In the genomic region with DNA sequence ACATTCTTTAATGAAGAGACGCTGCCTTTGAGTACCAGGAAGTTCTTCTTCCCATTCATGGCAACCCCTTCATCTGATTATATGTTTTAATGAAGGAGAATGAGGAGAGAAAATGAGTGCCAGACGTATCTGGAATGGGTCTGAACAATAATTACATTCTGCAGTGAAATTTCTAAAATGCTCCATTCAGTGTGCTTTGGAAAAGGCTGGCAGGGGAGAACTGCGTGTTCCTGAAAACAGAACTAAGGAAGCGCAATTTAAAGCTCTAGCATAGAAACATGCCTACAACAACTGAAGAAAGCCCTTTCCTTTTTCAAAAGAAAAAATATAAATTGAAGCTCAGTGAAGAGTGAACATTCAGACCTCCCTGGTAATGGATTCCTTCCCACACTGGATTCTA, we compare ENCODE assay signal across 35 cellular contexts. TPM values are rescaled to one million over a fixed set of nuclear protein-coding genes. Genes with fewer than 3 reads are reported as not detected.
"Had no signal": no experiment of that assay in that cellular context is flagged by ENCODE, and none has a peak within 500 bp of the region (broad histone marks: within the 10 kb centered on the region; RNA-seq: fewer than 3 reads in every experiment).

No MANE protein-coding gene starts in this region.

- H3K27ac ChIP-seq: KMS-11, PC-9, RWPE1, WERI-Rb-1 had no signal

- DNase-seq: activated CD4-positive, alpha-beta memory T cell treated with anti-CD3 and anti-CD28 coated beads, Interleukin-2, amount 10 ng/mL, durations not matched to agents 7 days and 5 days; activated CD4-positive, alpha-beta T cell treated with anti-CD3 and anti-CD28 coated beads for 1 hour; activated CD4-positive, alpha-beta T cell treated with anti-CD3 and anti-CD28 coated beads for 48 hours; activated CD4-positive, CD25-positive, alpha-beta regulatory T cell; activated CD8-positive, alpha-beta memory T cell treated with anti-CD3 and anti-CD28 coated beads for 24 hours; activated CD8-positive, alpha-beta memory T cell treated with anti-CD3 and anti-CD28 coated beads, Interleukin-2, amount 10 ng/mL, durations not matched to agents 7 days and 5 days; activated CD8-positive, alpha-beta memory T cell treated with anti-CD3 and anti-CD28 coated beads, Interleukin-2, amount 50 U/mL, for 48 hours; activated effector memory CD4-positive, alpha-beta T cell treated with Interleukin-2 at 50 U/mL for 16 hours; activated naive CD4-positive, alpha-beta T cell treated with anti-CD3 and anti-CD28 coated beads, Interleukin-2, amount 10 ng/mL, durations not matched to agents 7 days and 5 days; activated naive CD8-positive, alpha-beta T cell treated with anti-CD3 and anti-CD28 coated beads, Interleukin-2, amount 50 U/mL, for 24 hours; activated T-cell treated with anti-CD3 and anti-CD28 coated beads, Interleukin-2, amount 50 U/mL, for 48 hours; MM.1S; MV-4-11; NCI-H1092; NCI-H1436 treated with DMSO at 0.1 percent for 48 hours; NCI-H1694 treated with DMSO at 0.1 percent for 48 hours; NCI-H2029; NCI-H345; NCI-H524 treated with DMSO at 0.1 percent for 48 hours; PC-9; SIG-M5; T1000; WERI-Rb-1 had no signal

- H3K36me3 ChIP-seq: WERI-Rb-1 had no signal

- H3K4me3 Mint-ChIP-seq: activated CD4-positive, alpha-beta memory T cell treated with anti-CD3 and anti-CD28 coated beads, Interleukin-2, amount 10 ng/mL, durations not matched to agents 7 days and 5 days; activated CD8-positive, alpha-beta memory T cell treated with anti-CD3 and anti-CD28 coated beads, Interleukin-2, amount 10 ng/mL, durations not matched to agents 7 days and 5 days; activated naive CD4-positive, alpha-beta T cell treated with anti-CD3 and anti-CD28 coated beads, Interleukin-2, amount 10 ng/mL, durations not matched to agents 7 days and 5 days; activated naive CD8-positive, alpha-beta T cell; activated naive CD8-positive, alpha-beta T cell treated with anti-CD3 and anti-CD28 coated beads, Interleukin-2, amount 50 U/mL, for 24 hours; brain had no signal

- H3K9ac ChIP-seq: KMS-11 had no signal

- H3K27ac Mint-ChIP-seq: activated CD4-positive, alpha-beta memory T cell treated with anti-CD3 and anti-CD28 coated beads, Interleukin-2, amount 10 ng/mL, durations not matched to agents 7 days and 5 days; activated CD8-positive, alpha-beta memory T cell treated with anti-CD3 and anti-CD28 coated beads, Interleukin-2, amount 10 ng/mL, durations not matched to agents 7 days and 5 days; activated naive CD4-positive, alpha-beta T cell treated with anti-CD3 and anti-CD28 coated beads, Interleukin-2, amount 10 ng/mL, durations not matched to agents 7 days and 5 days; activated naive CD8-positive, alpha-beta T cell; activated naive CD8-positive, alpha-beta T cell treated with anti-CD3 and anti-CD28 coated beads, Interleukin-2, amount 50 U/mL, for 24 hours had no signal

- H3K4me3 ChIP-seq: PC-9 had no signal

- H3K9me3 Mint-ChIP-seq: activated CD4-positive, alpha-beta memory T cell treated with anti-CD3 and anti-CD28 coated beads, Interleukin-2, amount 10 ng/mL, durations not matched to agents 7 days and 5 days; activated naive CD4-positive, alpha-beta T cell treated with anti-CD3 and anti-CD28 coated beads, Interleukin-2, amount 10 ng/mL, durations not matched to agents 7 days and 5 days; activated naive CD8-positive, alpha-beta T cell treated with anti-CD3 and anti-CD28 coated beads, Interleukin-2, amount 50 U/mL, for 24 hours had no signal

- H3K36me3 Mint-ChIP-seq: activated CD8-positive, alpha-beta memory T cell treated with anti-CD3 and anti-CD28 coated beads, Interleukin-2, amount 10 ng/mL, durations not matched to agents 7 days and 5 days; activated naive CD4-positive, alpha-beta T cell treated with anti-CD3 and anti-CD28 coated beads, Interleukin-2, amount 10 ng/mL, durations not matched to agents 7 days and 5 days; activated naive CD8-positive, alpha-beta T cell; brain had no signal

- ATAC-seq: activated CD8-positive, alpha-beta memory T cell treated with anti-CD3 and anti-CD28 coated beads, Interleukin-2, amount 10 ng/mL, durations not matched to agents 7 days and 5 days; activated naive CD8-positive, alpha-beta T cell treated with anti-CD3 and anti-CD28 coated beads, Interleukin-2, amount 50 U/mL, for 24 hours; Right ventricle myocardium inferior had no signal

RNA-seq across cellular contexts. Expression of a gene that starts 58.8 kb away (rescaled TPM):
- total RNA-seq: activated CD4-positive, alpha-beta memory T cell treated with anti-CD3 and anti-CD28 coated beads, Interleukin-2, amount 10 ng/mL, durations not matched to agents 7 days and 5 days; activated CD8-positive, alpha-beta memory T cell treated with anti-CD3 and anti-CD28 coated beads, Interleukin-2, amount 10 ng/mL, durations not matched to agents 7 days and 5 days; bronchial epithelial cell; LHCN-M2; NCI-H460; OCI-LY7; PC-9; Right ventricle myocardium inferior; SK-MEL-5; T-helper 1 cell treated with Interleukin-12 subunit alpha and Interleukin-12 subunit beta and Interleukin-4 antibody, amounts not matched to agents 30 ng/mL and 1 ng/mL, for 36 hours; T-helper 2 cell treated with Interferon-gamma antibody and Interleukin-4, amounts not matched to agents 100 ng/mL and 5 ng/mL, for 36 hours had no signal
